In genomic region chr10:104297697-104298660, GRCh38 we compare ENCODE assay signal across 10 cellular contexts. TPM values are rescaled to one million over a fixed set of nuclear protein-coding genes. Genes with fewer than 3 reads are reported as not detected.
DNase-seq lines count a peak whose midpoint lies in the region; ATAC-seq and TF ChIP-seq lines count a peak whose summit lies in the region.
"Had no signal": no experiment of that assay in that cellular context is flagged by ENCODE, and none has a peak within 500 bp of the region (broad histone marks: within the 10 kb centered on the region; RNA-seq: fewer than 3 reads in every experiment).

No MANE protein-coding gene starts in this region.

- H3K36me3 ChIP-seq in GM23338 (ENCODE audit: insufficient read depth) (0 out of 2 replicates have a peak, but pooled peaks cover under 1% of the 10 kb centered on the region), colonic mucosa (no peaks in the 10 kb centered on the region), tibial nerve (no peaks in the 10 kb centered on the region)
- H3K36me3 ChIP-seq: thoracic aorta had no signal

- H3K9ac ChIP-seq in colonic mucosa (ENCODE audit: low read depth in 2 of 2, low read length in 2 of 2) = no peak overlapping the region

- no peak overlapping the region for H3K27ac ChIP-seq in GM23338 (ENCODE audit: low read depth)
- H3K27ac ChIP-seq in colonic mucosa = no peak overlapping the region
- no peak overlapping the region for H3K27ac ChIP-seq in tibial nerve

- H3K27me3 Mint-ChIP-seq in GM23338 (ENCODE audit: insufficient read depth, low read depth, poor library complexity) = peaks cover 6% of the 10 kb centered on the region

- WGBS in tibial nerve, 2 donors = 55 to 65% methylated on average over 17 of the region's 17 CpGs

- H2AFZ ChIP-seq in GM23338 = no peak overlapping the region

- H3K79me2 ChIP-seq in GM23338 (replicated peaks; ENCODE audit: insufficient read depth) = no peaks in the 10 kb centered on the region

- no peaks in the 10 kb centered on the region for H3K9me2 ChIP-seq in GM23338 (ENCODE audit: insufficient read depth)

- H3K27me3 ChIP-seq in GM23338 (ENCODE audit: insufficient read depth) (no peaks in the 10 kb centered on the region), colonic mucosa (no peaks in the 10 kb centered on the region), tibial nerve (no peaks in the 10 kb centered on the region)

- TF ChIP-seq EP300 in tibial nerve (IDR thresholded peaks at IDR 0.05) = no peak

- no peaks in the 10 kb centered on the region for H4K20me1 ChIP-seq in GM23338 (replicated peaks; ENCODE audit: insufficient read depth)

- H3K4me1 ChIP-seq in GM23338 (ENCODE audit: insufficient read depth) (no peaks in the 10 kb centered on the region), colonic mucosa (no peaks in the 10 kb centered on the region), tibial nerve (peaks cover 0 to 13% (median 4%) of the 10 kb centered on the region in 4 donors)

- intact Hi-C loops in colonic mucosa (cut with DNase I) = no loop called here

- H3K4me2 ChIP-seq in GM23338 = no peak overlapping the region

- TF ChIP-seq CTCF in AG10803 (conservative IDR thresholded peaks at IDR 0.05; ENCODE audit: low read length) (peak; percentile 56), GM23338 (conservative IDR thresholded peaks at IDR 0.05; ENCODE audit: low read depth in 2 of 2) (peak; percentile 95), colonic mucosa (IDR thresholded peaks at IDR 0.05) (no peak), tibial nerve (IDR thresholded peaks at IDR 0.05) (peak in 1 of 5 experiments; percentile 16)

- peaks cover 11% of the 10 kb centered on the region for H3K9me3 Mint-ChIP-seq in GM23338

- no peaks in the 10 kb centered on the region for H3F3A ChIP-seq in GM23338 (replicated peaks; ENCODE audit: low read depth)

- DNase-seq in AG10803 (ENCODE audit: low read depth) (peak; percentile 73), GM23338 (ENCODE audit: low spot score) (peak; percentile 89), islet precursor cell (peak; percentile 74), colonic mucosa (no peak), tibial nerve (ENCODE audit: low spot score in 2 of 2) (no peak), G401 (ENCODE audit: low spot score) (no peak)
- DNase-seq in activated T-cell treated with anti-CD3 and anti-CD28 coated beads, Interleukin-2, amount 50 U/mL, for 48 hours = peak; percentile 60 to 65

- in situ Hi-C loops in G401 (cut with HindIII; ENCODE audit: low sequenced_read_pairs) = no loop called here

- H3K4me3 ChIP-seq in AG10803 (ENCODE audit: low read length) (no peak overlapping the region), GM23338 (no peak overlapping the region), colonic mucosa (no peak overlapping the region), tibial nerve (no peak overlapping the region)
- H3K4me3 ChIP-seq: lung had no signal

- H3K9me3 ChIP-seq in colonic mucosa (no peaks in the 10 kb centered on the region), tibial nerve (no peaks in the 10 kb centered on the region)
- H3K9me3 ChIP-seq: thoracic aorta had no signal

- no peak overlapping the region for H3K4me3 Mint-ChIP-seq in GM23338

- peak; percentile 99 for ATAC-seq in GM23338
- ATAC-seq in HG03521 (IDR thresholded peaks at IDR 0.05; ENCODE audit: unreplicated experiment) = no peak

- no peak overlapping the region; the same call in 1 of the 2 replicates for H3K27ac Mint-ChIP-seq in GM23338

- peaks cover 7% of the 10 kb centered on the region for H3K4me1 Mint-ChIP-seq in GM23338

- no peak for TF ChIP-seq POLR2A in tibial nerve (IDR thresholded peaks at IDR 0.05)

- peaks cover 25% of the 10 kb centered on the region for H3K36me3 Mint-ChIP-seq in GM23338 (ENCODE audit: low read depth)

TF ChIP-seq in GM23338, 12 proteins besides CTCF, POLR2A, EP300 and RAD21:
- TF ChIP-seq STAT1 (IDR thresholded peaks at IDR 0.05; ENCODE audit: unreplicated experiment) = no peak
- no peak for TF ChIP-seq EZH2 (IDR thresholded peaks at IDR 0.05; ENCODE audit: low read depth, unreplicated experiment)
- TF ChIP-seq CREB1 (CRISPR knock-in tag; IDR thresholded peaks at IDR 0.05; ENCODE audit: low read depth) = no peak
- TF ChIP-seq, protein P1, sequence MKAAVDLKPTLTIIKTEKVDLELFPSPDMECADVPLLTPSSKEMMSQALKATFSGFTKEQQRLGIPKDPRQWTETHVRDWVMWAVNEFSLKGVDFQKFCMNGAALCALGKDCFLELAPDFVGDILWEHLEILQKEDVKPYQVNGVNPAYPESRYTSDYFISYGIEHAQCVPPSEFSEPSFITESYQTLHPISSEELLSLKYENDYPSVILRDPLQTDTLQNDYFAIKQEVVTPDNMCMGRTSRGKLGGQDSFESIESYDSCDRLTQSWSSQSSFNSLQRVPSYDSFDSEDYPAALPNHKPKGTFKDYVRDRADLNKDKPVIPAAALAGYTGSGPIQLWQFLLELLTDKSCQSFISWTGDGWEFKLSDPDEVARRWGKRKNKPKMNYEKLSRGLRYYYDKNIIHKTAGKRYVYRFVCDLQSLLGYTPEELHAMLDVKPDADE (IDR thresholded peaks at IDR 0.05) = no peak
- no peak for TF ChIP-seq POLR2AphosphoS5 (IDR thresholded peaks at IDR 0.05; ENCODE audit: low read depth)

RNA-seq across cellular contexts. Expression of gene GSTO2, which starts 29.0 kb away (rescaled TPM):
- 30.7 and 39.3 TPM in 2 replicates for total RNA-seq in GM23338 (2014; rRNA removed; shearing (Covaris generic))
- polyA plus RNA-seq in GM23338 (2016; fragmentation: Nextera tagmentation; extraction: Ambion mirVana) = 49.8 and 51.3 TPM in 2 replicates
- total RNA-seq in colonic mucosa (10 to 100 TPM; 12.8 to 18.9 TPM), tibial nerve (1 to 10 TPM in 2 of 4 donors, under 1 TPM in 2; 0.30 to 1.7 (median 1.0) TPM)
- total RNA-seq in G401 (2014; rRNA removed; shearing (Covaris generic)) = 16.6 and 37.4 TPM in 2 replicates

RNA-seq across cellular contexts. Expression of gene ITPRIP, which starts 40.3 kb away (rescaled TPM):
- total RNA-seq in GM23338 (2014; rRNA removed; shearing (Covaris generic)) = 15.2 and 15.9 TPM in 2 replicates
- 6.4 and 6.9 TPM in 2 replicates for polyA plus RNA-seq in GM23338 (2016; fragmentation: Nextera tagmentation; extraction: Ambion mirVana)
- total RNA-seq in colonic mucosa = 1 to 10 TPM; 5.9 to 9.6 TPM
- 10 to 100 TPM; 22.6 to 58.2 (median 39.9) TPM for total RNA-seq in tibial nerve
- 4.8 and 6.4 TPM in 2 replicates for total RNA-seq in G401 (2014; rRNA removed; shearing (Covaris generic))

RNA-seq across cellular contexts. Expression of gene GSTO1, which starts 43.3 kb away (rescaled TPM):
- total RNA-seq in GM23338 (2014; rRNA removed; shearing (Covaris generic)) = 52.5 and 75.3 TPM in 2 replicates
- polyA plus RNA-seq in GM23338 (2016; fragmentation: Nextera tagmentation; extraction: Ambion mirVana) = 182 and 204 TPM in 2 replicates
- total RNA-seq in colonic mucosa (10 to 100 TPM; 89.9 to 98.0 TPM), tibial nerve (10 to 100 TPM; 51.6 to 84.6 (median 68.1) TPM)
- total RNA-seq in G401 (2014; rRNA removed; shearing (Covaris generic)) = 142 and 176 TPM in 2 replicates

RNA-seq across cellular contexts. Expression of gene CFAP58, which starts 55.7 kb away (rescaled TPM):
- 0.39 and 0.63 TPM in 2 replicates for total RNA-seq in GM23338 (2014; rRNA removed; shearing (Covaris generic))
- polyA plus RNA-seq in GM23338 (2016; fragmentation: Nextera tagmentation; extraction: Ambion mirVana) = 0.24 and 0.89 TPM in 2 replicates
- under 1 TPM in 1 of 2 donors, not detected in 1; 0.11 TPM for total RNA-seq in colonic mucosa
- under 1 TPM in 2 of 4 donors, not detected in 2; 0.20 to 0.21 TPM for total RNA-seq in tibial nerve
- 0.37 and 2.0 TPM in 2 replicates for total RNA-seq in G401 (2014; rRNA removed; shearing (Covaris generic))

Comparison
In these comparisons a context has a peak if more than half of its experiments do, and no peak if none do; other contexts are left out.
1. DNase-seq: peak in AG10803 (single experiment), GM23338 (single experiment), activated T-cell treated with anti-CD3 and anti-CD28 coated beads, Interleukin-2, amount 50 U/mL, for 48 hours (2 of 2) and islet precursor cell (single experiment); none in colonic mucosa (single experiment), tibial nerve (0 of 2) and G401 (single experiment).